Comparison of ENCODE assay signal across 20 cellular contexts in genomic region chr19:335486-336066, GRCh38. TPM values are rescaled to one million over a fixed set of nuclear protein-coding genes. Genes with fewer than 3 reads are reported as not detected.
DNase-seq lines count a peak whose midpoint lies in the region; ATAC-seq and TF ChIP-seq lines count a peak whose summit lies in the region.
"Had no signal": no experiment of that assay in that cellular context is flagged by ENCODE, and none has a peak within 500 bp of the region (broad histone marks: within the 10 kb centered on the region; RNA-seq: fewer than 3 reads in every experiment).

No MANE protein-coding gene starts in this region.

- H3K18ac ChIP-seq in mesendoderm (ENCODE audit: low read length), result no peak overlapping the region

- no peak overlapping the region for H2AK5ac ChIP-seq in mesendoderm (ENCODE audit: low read length)

- H2BK120ac ChIP-seq in mesendoderm (ENCODE audit: low read depth, low read length), result no peak overlapping the region

- no peaks in the 10 kb centered on the region for H3K9me3 Mint-ChIP-seq in Caco-2 (ENCODE audit: unreplicated experiment)
- H3K9me3 Mint-ChIP-seq in activated naive CD4-positive, alpha-beta T cell treated with anti-CD3 and anti-CD28 coated beads, Interleukin-2, amount 10 ng/mL, durations not matched to agents 7 days and 5 days, result peaks cover 4% of the 10 kb centered on the region
- no peaks in the 10 kb centered on the region for H3K9me3 Mint-ChIP-seq in T-helper 2 cell treated with Interferon-gamma antibody and Interleukin-4, amounts not matched to agents 5 μg/mL and 100 μg/mL, for 36 hours

- 0 out of 2 replicates have a peak overlapping the region, but pooled peaks have one; percentile 24 for H3K27ac ChIP-seq in RWPE1
- no peak overlapping the region for H3K27ac ChIP-seq in lower lobe of right lung
- H3K27ac ChIP-seq in mesendoderm (ENCODE audit: low read depth, low read length), result no peak overlapping the region
- H3K27ac ChIP-seq in thyroid gland, result no peak overlapping the region
- H3K27ac ChIP-seq: KMS-11, SJSA1 had no signal

- no peak overlapping the region for H3K9ac ChIP-seq in mesendoderm (ENCODE audit: low read length)
- H3K9ac ChIP-seq: KMS-11 had no signal

- H3K4ac ChIP-seq in mesendoderm (ENCODE audit: low read depth, low read length), result no peak overlapping the region

- no peaks in the 10 kb centered on the region for H3K27me3 Mint-ChIP-seq in Caco-2 (ENCODE audit: insufficient read depth, unreplicated experiment)
- no peaks in the 10 kb centered on the region for H3K27me3 Mint-ChIP-seq in activated naive CD4-positive, alpha-beta T cell treated with anti-CD3 and anti-CD28 coated beads, Interleukin-2, amount 10 ng/mL, durations not matched to agents 7 days and 5 days
- H3K27me3 Mint-ChIP-seq in T-helper 2 cell treated with Interferon-gamma antibody and Interleukin-4, amounts not matched to agents 5 μg/mL and 100 μg/mL, for 36 hours (ENCODE audit: low read depth), result no peaks in the 10 kb centered on the region
- H3K27me3 Mint-ChIP-seq: B cell had no signal

- no peak overlapping the region for H3K4me2 ChIP-seq in mesendoderm (ENCODE audit: low read length)
- H3K4me2 ChIP-seq: GM23338, KMS-11 had no signal

- TF ChIP-seq CTCF in Caco-2 (IDR thresholded peaks at IDR 0.05; ENCODE audit: insufficient read depth in 1 of 2, low read depth in 1 of 2, low read length in 1 of 2, severe bottlenecking in 1 of 2, unreplicated experiment in 1 of 2), result no peak
- no peak for TF ChIP-seq CTCF in RWPE1 (conservative IDR thresholded peaks at IDR 0.05; ENCODE audit: low read depth)
- TF ChIP-seq CTCF in lower lobe of right lung (IDR thresholded peaks at IDR 0.05), result no peak
- TF ChIP-seq CTCF in thyroid gland (IDR thresholded peaks at IDR 0.05), result no peak

- H3K56ac ChIP-seq in mesendoderm (ENCODE audit: low read length), result no peak overlapping the region

- H3K36me3 Mint-ChIP-seq in Caco-2 (ENCODE audit: insufficient read depth, unreplicated experiment), result peaks cover 39% of the 10 kb centered on the region
- H3K36me3 Mint-ChIP-seq in activated naive CD4-positive, alpha-beta T cell treated with anti-CD3 and anti-CD28 coated beads, Interleukin-2, amount 10 ng/mL, durations not matched to agents 7 days and 5 days, result peaks cover 39% of the 10 kb centered on the region
- H3K36me3 Mint-ChIP-seq in T-helper 2 cell treated with Interferon-gamma antibody and Interleukin-4, amounts not matched to agents 5 μg/mL and 100 μg/mL, for 36 hours (ENCODE audit: low read depth), result peaks cover 42% of the 10 kb centered on the region

- no peaks in the 10 kb centered on the region for H3K4me1 ChIP-seq in Caco-2
- peaks cover 14% of the 10 kb centered on the region for H3K4me1 ChIP-seq in lower lobe of right lung
- no peaks in the 10 kb centered on the region for H3K4me1 ChIP-seq in mesendoderm (ENCODE audit: control insufficient read depth, low read depth, low read length)
- no peaks in the 10 kb centered on the region for H3K4me1 ChIP-seq in thyroid gland

- H3K4me3 ChIP-seq in Caco-2 (ENCODE audit: low read depth, low read length), result no peak overlapping the region
- H3K4me3 ChIP-seq in lower lobe of right lung, result no peak overlapping the region
- H3K4me3 ChIP-seq in mesendoderm (ENCODE audit: low read length), result no peak overlapping the region
- H3K4me3 ChIP-seq in thyroid gland (replicated peaks in 1 of 3), result no peak overlapping the region
- H3K4me3 ChIP-seq: GM12878, GM23338, SJSA1 had no signal

- no peaks in the 10 kb centered on the region for H3K4me1 Mint-ChIP-seq in Caco-2 (ENCODE audit: low read depth, unreplicated experiment)
- H3K4me1 Mint-ChIP-seq in activated naive CD4-positive, alpha-beta T cell treated with anti-CD3 and anti-CD28 coated beads, Interleukin-2, amount 10 ng/mL, durations not matched to agents 7 days and 5 days, result peaks cover 17% of the 10 kb centered on the region
- H3K4me1 Mint-ChIP-seq in T-helper 2 cell treated with Interferon-gamma antibody and Interleukin-4, amounts not matched to agents 5 μg/mL and 100 μg/mL, for 36 hours (ENCODE audit: low read depth), result peaks cover 15% of the 10 kb centered on the region

- no peak overlapping the region for H4K5ac ChIP-seq in mesendoderm (ENCODE audit: low read length)

- no peak overlapping the region for H3K23ac ChIP-seq in mesendoderm (ENCODE audit: low read length)

- peaks cover 35% of the 10 kb centered on the region for H3K79me1 ChIP-seq in mesendoderm (ENCODE audit: low read length)

- H2BK5ac ChIP-seq in mesendoderm (ENCODE audit: low read length), result no peak overlapping the region

- H2BK15ac ChIP-seq in mesendoderm (replicated peaks; ENCODE audit: low read depth), result no peak overlapping the region

- DNase-seq in Caco-2 (no peak), RWPE1 (ENCODE audit: low spot score) (no peak), lower lobe of right lung (no peak), posterior vena cava (ENCODE audit: low spot score) (peak; percentile 67), mesendoderm (no peak), thyroid gland (no peak)
- no peak for DNase-seq in activated naive CD4-positive, alpha-beta T cell treated with anti-CD3 and anti-CD28 coated beads, Interleukin-2, amount 10 ng/mL, durations not matched to agents 7 days and 5 days
- no peak for DNase-seq in T-helper 2 cell treated with Interferon-gamma antibody and Interleukin-4, amounts not matched to agents 5 μg/mL and 100 μg/mL, for 36 hours (ENCODE audit: low spot score)
- DNase-seq: DMS153, GF-D8, NCI-H1417 treated with DMSO at 0.1 percent for 48 hours, NCI-H187 treated with DMSO at 0.1 percent for 48 hours, NCI-H226, NCI-H524 treated with DMSO at 0.1 percent for 48 hours, PC-3 had no signal

- peak overlapping the region; percentile 29 for H3K27ac Mint-ChIP-seq in Caco-2 (ENCODE audit: unreplicated experiment)
- no peak overlapping the region for H3K27ac Mint-ChIP-seq in activated naive CD4-positive, alpha-beta T cell treated with anti-CD3 and anti-CD28 coated beads, Interleukin-2, amount 10 ng/mL, durations not matched to agents 7 days and 5 days
- H3K27ac Mint-ChIP-seq in T-helper 2 cell treated with Interferon-gamma antibody and Interleukin-4, amounts not matched to agents 5 μg/mL and 100 μg/mL, for 36 hours, result no peak overlapping the region
- H3K27ac Mint-ChIP-seq: B cell, GM23338 had no signal

- CTCF ChIA-PET in Caco-2 (lab: Charles Lee) (no interaction called here), RWPE1 (lab: Yijun Ruan, JAX) (no interaction called here)
- CTCF ChIA-PET in activated naive CD4-positive, alpha-beta T cell treated with anti-CD3 and anti-CD28 coated beads, Interleukin-2, amount 10 ng/mL, durations not matched to agents 7 days and 5 days (lab: Charles Lee), result no interaction called here

- TF ChIP-seq POLR2A in thyroid gland (IDR thresholded peaks at IDR 0.05), result no peak

- H4K8ac ChIP-seq in mesendoderm (ENCODE audit: low read depth, low read length), result no peak overlapping the region

- H3K4me3 Mint-ChIP-seq in Caco-2 (ENCODE audit: unreplicated experiment), result no peak overlapping the region
- no peak overlapping the region for H3K4me3 Mint-ChIP-seq in activated naive CD4-positive, alpha-beta T cell treated with anti-CD3 and anti-CD28 coated beads, Interleukin-2, amount 10 ng/mL, durations not matched to agents 7 days and 5 days
- no peak overlapping the region for H3K4me3 Mint-ChIP-seq in T-helper 2 cell treated with Interferon-gamma antibody and Interleukin-4, amounts not matched to agents 5 μg/mL and 100 μg/mL, for 36 hours
- H3K4me3 Mint-ChIP-seq: B cell, GM23338 had no signal

- POLR2A ChIA-PET in Caco-2 (lab: Charles Lee) (no interaction called here), RWPE1 (lab: Yijun Ruan, JAX; ENCODE audit: low non-redundant PET) (no interaction called here)

- peak; percentile 9 to 23 for ATAC-seq in lower lobe of right lung
- ATAC-seq: GM12878, GM23338, PC-3 had no signal

- WGBS in mesendoderm (ENCODE audit: extremely low coverage, insufficient coverage, low lambda C conversion rate), result no CpG with 5 or more reads among the region's 21 CpGs
- WGBS in thyroid gland, 2 donors, result 92 to 95% methylated on average over 12 to 16 of the region's 21 CpGs

- no TSS peak for BruUV-seq in Caco-2 (replicated peaks; lab: Mats Ljungman, UMichigan)

- H3K36me3 ChIP-seq in Caco-2 (ENCODE audit: control insufficient read depth, insufficient read depth, low read length) (peaks cover under 1% of the 10 kb centered on the region), lower lobe of right lung (peaks cover 42% of the 10 kb centered on the region), mesendoderm (ENCODE audit: control insufficient read depth, insufficient read depth, low read length) (peaks cover 8% of the 10 kb centered on the region), thyroid gland (peaks cover 3 to 11% of the 10 kb centered on the region in 2 donors)

- intact Hi-C loops in Caco-2 (cut with micrococcal nuclease; ENCODE audit: unreplicated experiment), result no loop called here
- intact Hi-C loops in lower lobe of right lung (cut with DNase I), result no loop called here
- intact Hi-C loops in posterior vena cava (cut with DNase I), result no loop called here
- intact Hi-C loops in thyroid gland (cut with DNase I), result no loop called here

- no peaks in the 10 kb centered on the region for H3K9me3 ChIP-seq in Caco-2
- H3K9me3 ChIP-seq in lower lobe of right lung, result no peaks in the 10 kb centered on the region
- H3K9me3 ChIP-seq in thyroid gland, result no peaks in the 10 kb centered on the region

- no peaks in the 10 kb centered on the region for H3K27me3 ChIP-seq in Caco-2 (replicated peaks; ENCODE audit: control insufficient read depth, insufficient read depth, low read length)
- H3K27me3 ChIP-seq in lower lobe of right lung (ENCODE audit: low read depth), result no peaks in the 10 kb centered on the region
- no peaks in the 10 kb centered on the region for H3K27me3 ChIP-seq in mesendoderm (ENCODE audit: insufficient read depth, low read length, poor library complexity)
- no peaks in the 10 kb centered on the region for H3K27me3 ChIP-seq in thyroid gland
- H3K27me3 ChIP-seq: SJSA1 had no signal

- peaks cover 52% of the 10 kb centered on the region for H3K79me2 ChIP-seq in mesendoderm (ENCODE audit: control insufficient read depth, insufficient read depth, low read length)

RNA-seq across cellular contexts. Expression of gene MIER2, which starts 9.0 kb away (rescaled TPM):
- 35.7 and 40.1 TPM in 2 replicates for total RNA-seq in Caco-2 (2022)
- total RNA-seq in lower lobe of right lung, result 39.4 TPM
- 10 to 100 TPM; 18.8 to 25.3 TPM for total RNA-seq in posterior vena cava
- 36.3 TPM for polyA plus RNA-seq in mesendoderm (2013, experiment 1 of 2)
- polyA plus RNA-seq in mesendoderm (2013, experiment 2 of 2), result 37.7 TPM
- total RNA-seq in thyroid gland, result 10 to 100 TPM in 2 of 4 donors, 1 to 10 TPM in 2; 9.0 to 20.1 (median 11.2) TPM
- total RNA-seq: PC-3 had no signal

RNA-seq across cellular contexts. Expression of gene PLPP2, which starts 44.4 kb away (rescaled TPM):
- 29.6 and 42.0 TPM in 2 replicates for total RNA-seq in Caco-2 (2022)
- total RNA-seq in lower lobe of right lung, result 11.7 TPM
- 1 to 10 TPM in 1 of 2 donors, under 1 TPM in 1; 0.83 to 4.5 TPM for total RNA-seq in posterior vena cava
- 20.8 TPM for polyA plus RNA-seq in mesendoderm (2013, experiment 1 of 2)
- 20.4 TPM for polyA plus RNA-seq in mesendoderm (2013, experiment 2 of 2)
- 10 to 100 TPM in 3 of 4 donors, 1 to 10 TPM in 1; 6.7 to 31.7 (median 22.3) TPM for total RNA-seq in thyroid gland
- total RNA-seq: PC-3 had no signal
